ENCODE assay signal across 9 cellular contexts in genomic region chr10:97106207-97106606, GRCh38.
"Had no signal": no experiment of that assay in that cellular context is flagged by ENCODE, and none has a peak within 500 bp of the region (broad histone marks: within the 10 kb centered on the region; RNA-seq: fewer than 3 reads in every experiment).

No MANE protein-coding gene starts in this region.

- H3K9ac ChIP-seq: GM23248, KMS-11 had no signal

- H3K4me3 ChIP-seq: GM23248, HAP-1 had no signal

- H3K4me1 ChIP-seq: HAP-1 had no signal

- H3K27ac ChIP-seq: GM23248, KMS-11 had no signal

- H2AFZ ChIP-seq: GM23248 had no signal

- FAIRE-seq: HTR-8/SVneo had no signal

- H3K36me3 ChIP-seq: HAP-1 had no signal

- DNase-seq: GM23248, GOT3, H7, IMR-90, KBM-7 had no signal

- H3K4me2 ChIP-seq: KMS-11 had no signal

- ATAC-seq: HCT116 had no signal

- H3K9me3 ChIP-seq: HAP-1 had no signal
